Comparison of ENCODE assay signal across 8 cellular contexts in genomic region chr10:110671788-110672579, GRCh38. TPM values are rescaled to one million over a fixed set of nuclear protein-coding genes. Genes with fewer than 3 reads are reported as not detected.
DNase-seq lines count a peak whose midpoint lies in the region; ATAC-seq and TF ChIP-seq lines count a peak whose summit lies in the region.

No MANE protein-coding gene starts in this region.

- H3K27me3 ChIP-seq in dorsolateral prefrontal cortex (peaks cover 0 to 28% (median 0%) of the 10 kb centered on the region in 45 donors), lower lobe of right lung (ENCODE audit: low read depth) (peaks cover 31% of the 10 kb centered on the region)

- H3K4me1 ChIP-seq in lower lobe of right lung: peaks cover 12% of the 10 kb centered on the region

- no peaks in the 10 kb centered on the region for H3K9me3 ChIP-seq in lower lobe of right lung

- ATAC-seq in HG02610 (IDR thresholded peaks at IDR 0.05; ENCODE audit: unreplicated experiment): peak; percentile 99
- peak; percentile 93 to 95 for ATAC-seq in lower lobe of right lung

- peak in 55 of 56 donors; percentile 43 to 89 (median 71) for TF ChIP-seq CTCF in dorsolateral prefrontal cortex (IDR thresholded peaks at IDR 0.05 in 54 of 56, conservative IDR thresholded peaks at IDR 0.05 in 2 of 56; ENCODE audit: low read depth in 1 of 56, partially characterized antibody in 56 of 56)
- peak; percentile 89 for TF ChIP-seq CTCF in lower lobe of right lung (IDR thresholded peaks at IDR 0.05)

- DNase-seq in NCI-H1436 (lab: John Stamatoyannopoulos, UW): peak; percentile 27
- DNase-seq in NCI-H1436 treated with DMSO at 0.1 percent for 48 hours (lab: John Stamatoyannopoulos, UW): no peak
- DNase-seq in NCI-H1092 (lab: John Stamatoyannopoulos, UW): peak; percentile 15
- peak; percentile 37 to 57 for DNase-seq in activated CD4-positive, alpha-beta T cell treated with anti-CD3 and anti-CD28 coated beads, Interleukin-2, amount 50 U/mL, for 24 hours (ENCODE audit: low read depth in 1 of 2, low spot score in 1 of 2)
- DNase-seq in dorsolateral prefrontal cortex: peak; percentile 35 to 72 (median 57)
- peak; percentile 77 for DNase-seq in lower lobe of right lung
- peak; percentile 71 to 73 for DNase-seq in stimulated activated CD4-positive, alpha-beta T cell treated with anti-CD3 and anti-CD28 coated beads, Interleukin-4, amount 100 ng/mL, for 48 hours (ENCODE audit: low read depth in 2 of 2)

- intact Hi-C loops in dorsolateral prefrontal cortex (cut with DNase I) (loop anchor here (5.0 to 10.0 kb wide), 2 partner anchors 367 to 535 kb away; partner anchors contain the start of gene SMNDC1 (in 1 of the 2)), lower lobe of right lung (cut with DNase I) (no loop called here)

- H3K4me3 ChIP-seq in dorsolateral prefrontal cortex (peak overlapping the region; percentile 42 to 82 (median 68)), lower lobe of right lung (peak overlapping the region; percentile 62)

- peak overlapping the region in 25 of 59 donors; percentile 8 to 79 (median 57) for H3K27ac ChIP-seq in dorsolateral prefrontal cortex
- peak overlapping the region; percentile 71 for H3K27ac ChIP-seq in lower lobe of right lung

- H3K36me3 ChIP-seq in lower lobe of right lung: no peaks in the 10 kb centered on the region

RNA-seq across cellular contexts. Expression of gene RBM20, which starts 27.8 kb away (rescaled TPM):
- total RNA-seq in dorsolateral prefrontal cortex (1 to 10 TPM in 117 of 120 experiments, under 1 TPM in 3; 0.40 to 4.5 (median 2.1) TPM), lower lobe of right lung (1.0 TPM)
